Comparison of ENCODE assay signal across 13 cellular contexts in genomic region chr3:98021821-98022220, GRCh38. TPM values are rescaled to one million over a fixed set of nuclear protein-coding genes. Genes with fewer than 3 reads are reported as not detected.
DNase-seq lines count a peak whose midpoint lies in the region; ATAC-seq, FAIRE-seq and TF ChIP-seq lines count a peak whose summit lies in the region.
"Had no signal": no experiment of that assay in that cellular context is flagged by ENCODE, and none has a peak within 500 bp of the region (broad histone marks: within the 10 kb centered on the region; RNA-seq: fewer than 3 reads in every experiment).

No MANE protein-coding gene starts in this region.

- no peaks in the 10 kb centered on the region for H3K9me3 Mint-ChIP-seq in osteocyte (ENCODE audit: unreplicated experiment)
- H3K9me3 Mint-ChIP-seq: activated naive CD8-positive, alpha-beta T cell treated with anti-CD3 and anti-CD28 coated beads, Interleukin-2, amount 50 U/mL, for 24 hours had no signal

- H3K36me3 Mint-ChIP-seq in osteocyte (ENCODE audit: unreplicated experiment), result no peaks in the 10 kb centered on the region

- peaks cover 45% of the 10 kb centered on the region for H3K27me3 Mint-ChIP-seq in osteocyte (ENCODE audit: unreplicated experiment)

- H3K4me3 Mint-ChIP-seq in osteocyte (ENCODE audit: unreplicated experiment), result no peak overlapping the region
- H3K4me3 Mint-ChIP-seq: activated naive CD8-positive, alpha-beta T cell treated with anti-CD3 and anti-CD28 coated beads, Interleukin-2, amount 50 U/mL, for 24 hours had no signal

- no peak for DNase-seq in GM12891 (ENCODE audit: insufficient read length, low spot score)
- peak; percentile 22 for DNase-seq in RWPE1 (ENCODE audit: low spot score)
- no peak for DNase-seq in left cardiac atrium
- DNase-seq in NCI-H128 (lab: John Stamatoyannopoulos, UW; ENCODE audit: unreplicated experiment), result no peak
- DNase-seq in anterior cingulate cortex (lab: John Stamatoyannopoulos, UW), result no peak
- DNase-seq in osteocyte (ENCODE audit: extremely low spot score, unreplicated experiment), result no peak
- DNase-seq: activated naive CD8-positive, alpha-beta T cell treated with anti-CD3 and anti-CD28 coated beads, Interleukin-2, amount 50 U/mL, for 24 hours; COR-L47; islet precursor cell; NCI-H510A treated with DMSO at 0.1 percent for 48 hours had no signal

- no peak for TF ChIP-seq POLR2A in GM12891 (IDR thresholded peaks at IDR 0.05; ENCODE audit: low read depth, low read length)

- ATAC-seq in HG02852 (IDR thresholded peaks at IDR 0.05; ENCODE audit: unreplicated experiment), result peak; percentile 43
- ATAC-seq in left cardiac atrium, result peak; percentile 63 to 97
- no peak for ATAC-seq in HG02840 (IDR thresholded peaks at IDR 0.05; ENCODE audit: low FRiP score, unreplicated experiment)
- ATAC-seq: activated naive CD8-positive, alpha-beta T cell treated with anti-CD3 and anti-CD28 coated beads, Interleukin-2, amount 50 U/mL, for 24 hours had no signal

- intact Hi-C loops in left cardiac atrium (cut with DNase I), result loop anchor here (2.0 to 5.0 kb wide), 2 partner anchors 55 to 227 kb away; no protein-coding TSS in a partner anchor

- no peak overlapping the region for H3K27ac Mint-ChIP-seq in osteocyte (ENCODE audit: unreplicated experiment)
- H3K27ac Mint-ChIP-seq: activated naive CD8-positive, alpha-beta T cell treated with anti-CD3 and anti-CD28 coated beads, Interleukin-2, amount 50 U/mL, for 24 hours had no signal

- TF ChIP-seq CTCF in RWPE1 (conservative IDR thresholded peaks at IDR 0.05; ENCODE audit: low read depth) (no peak), osteocyte (IDR thresholded peaks at IDR 0.05) (no peak)

- POLR2A ChIA-PET in RWPE1 (lab: Yijun Ruan, JAX; ENCODE audit: low non-redundant PET), result no interaction called here

- CTCF ChIA-PET in RWPE1 (lab: Yijun Ruan, JAX), result interaction anchor here (0.7 to 1.6 kb wide), 6 partner anchors 17 to 363 kb away, joined by 3 to 12 read pairs (median 6); partner anchors contain the start of gene CRYBG3

- no peak overlapping the region for H3K27ac ChIP-seq in RWPE1

- H3K4me1 Mint-ChIP-seq in osteocyte (ENCODE audit: unreplicated experiment), result no peaks in the 10 kb centered on the region

- FAIRE-seq in GM12891 (lab: Jason Lieb, UNC), result peak; percentile 55

TF ChIP-seq in GM12891, 5 proteins besides CTCF, POLR2A, EP300 and RAD21:
- no peak for TF ChIP-seq POU2F2 (IDR thresholded peaks at IDR 0.05; ENCODE audit: low read depth, low read length)
- no peak for TF ChIP-seq POLR2AphosphoS5 (IDR thresholded peaks at IDR 0.05; ENCODE audit: low read depth, low read length)
- no peak for TF ChIP-seq TAF1 (IDR thresholded peaks at IDR 0.05; ENCODE audit: low read depth, low read length)
- no peak for TF ChIP-seq PAX5 (IDR thresholded peaks at IDR 0.05; ENCODE audit: insufficient read depth, low read length, severe bottlenecking)
- no peak for TF ChIP-seq SPI1 (IDR thresholded peaks at IDR 0.05; ENCODE audit: low read depth, low read length)

RNA-seq across cellular contexts. Expression of gene GABRR3, which starts 13.3 kb away (rescaled TPM):
- not detected for polyA plus RNA-seq in GM12891 (2012; ENCODE audit: low read depth, missing spikeins)
- total RNA-seq in left cardiac atrium, result not detected
- total RNA-seq in osteocyte, result not detected in 2 replicates
- polyA plus RNA-seq: neural cell had no signal

RNA-seq across cellular contexts. Expression of gene RIOX2, which starts 49.6 kb away (rescaled TPM):
- polyA plus RNA-seq in GM12891 (2012; ENCODE audit: low read depth, missing spikeins), result 17.9 TPM
- total RNA-seq in left cardiac atrium, result 10 to 100 TPM; 12.9 to 16.0 TPM
- total RNA-seq in osteocyte, result 24.0 and 25.4 TPM in 2 replicates
